ENCODE assay signal across 12 cellular contexts in genomic region chr6:127900935-127901334, GRCh38. TPM values are rescaled to one million over a fixed set of nuclear protein-coding genes. Genes with fewer than 3 reads are reported as not detected.
DNase-seq lines count a peak whose midpoint lies in the region; ATAC-seq and TF ChIP-seq lines count a peak whose summit lies in the region.
"Had no signal": no experiment of that assay in that cellular context is flagged by ENCODE, and none has a peak within 500 bp of the region (broad histone marks: within the 10 kb centered on the region; RNA-seq: fewer than 3 reads in every experiment).

Gene THEMIS (minus strand): TSS chr6:127901058. CDS start chr6:127900932, 126 bp downstream.

- WGBS in sigmoid colon, 2 donors: 62 to 88% methylated on average over 2 of the region's 2 CpGs
- 79 to 94% methylated on average over 2 of the region's 2 CpGs for WGBS in tibial nerve, 2 donors

- intact Hi-C loops in lower lobe of right lung (cut with DNase I) (no loop called here), A673 (cut with micrococcal nuclease; ENCODE audit: unreplicated experiment) (no loop called here), sigmoid colon (cut with DNase I) (no loop called here)

- no peaks in the 10 kb centered on the region for H3K27me3 Mint-ChIP-seq in CD4-positive, CD25-positive, alpha-beta regulatory T cell
- no peaks in the 10 kb centered on the region for H3K27me3 Mint-ChIP-seq in T-cell
- no peaks in the 10 kb centered on the region for H3K27me3 Mint-ChIP-seq in activated T-cell treated with anti-CD3 and anti-CD28 coated beads, Interleukin-2, amount 50 U/mL, for 4 hours (ENCODE audit: low read depth)

- no peaks in the 10 kb centered on the region for H3K36me3 ChIP-seq in CD4-positive, CD25-positive, alpha-beta regulatory T cell (ENCODE audit: control insufficient read depth, insufficient read depth, low read length)
- H3K36me3 ChIP-seq in lower lobe of right lung (no peaks in the 10 kb centered on the region), A673 (ENCODE audit: insufficient read depth, low read length, poor library complexity, severe bottlenecking) (no peaks in the 10 kb centered on the region), sigmoid colon (no peaks in the 10 kb centered on the region), tibial nerve (no peaks in the 10 kb centered on the region)
- H3K36me3 ChIP-seq: heart right ventricle had no signal

- CTCF ChIA-PET in T-cell (lab: Charles Lee) (interaction anchor here in 1 of 2 donors (1.0 to 1.7 kb wide), 7 partner anchors 16 to 76 kb away, joined by 3 to 6 read pairs (median 3); no protein-coding TSS in a partner anchor), A673 (lab: Charles Lee) (no interaction called here)

- peaks cover 11% of the 10 kb centered on the region for H3K4me1 ChIP-seq in CD4-positive, CD25-positive, alpha-beta regulatory T cell (ENCODE audit: control insufficient read depth, insufficient read depth, low read length, poor library complexity, severe bottlenecking)
- H3K4me1 ChIP-seq in lower lobe of right lung (no peaks in the 10 kb centered on the region), A673 (ENCODE audit: insufficient read depth, low read length, poor library complexity, severe bottlenecking) (no peaks in the 10 kb centered on the region), sigmoid colon (no peaks in the 10 kb centered on the region), tibial nerve (no peaks in the 10 kb centered on the region)

- BruUV-seq in A673 (replicated peaks; lab: Mats Ljungman, UMichigan): no TSS peak

- TF ChIP-seq POLR2A in sigmoid colon (IDR thresholded peaks at IDR 0.05): no peak
- TF ChIP-seq POLR2A in tibial nerve (IDR thresholded peaks at IDR 0.05): no peak

- DNase-seq in CD4-positive, CD25-positive, alpha-beta regulatory T cell: peak in 2 of 3 donors; percentile 32 to 62
- DNase-seq in T-cell (peak; percentile 11 to 65 (median 50)), lower lobe of right lung (no peak), superior temporal gyrus (ENCODE audit: extremely low spot score) (no peak), A673 (ENCODE audit: low spot score) (no peak), sigmoid colon (no peak), tibial nerve (ENCODE audit: low spot score in 2 of 2) (no peak)
- DNase-seq in activated T-cell treated with anti-CD3 and anti-CD28 coated beads, Interleukin-2, amount 50 U/mL, for 4 hours: peak; percentile 12
- DNase-seq: DMS79, heart right ventricle, NCI-H226 had no signal

- H3K4me3 ChIP-seq in CD4-positive, CD25-positive, alpha-beta regulatory T cell (ENCODE audit: low read depth, low read length): peak within 1 kb of the TSS; percentile 74
- H3K4me3 ChIP-seq in lower lobe of right lung (peak within 1 kb of the TSS; percentile 32), A673 (ENCODE audit: low read depth, low read length, poor library complexity, severe bottlenecking) (no peak within 1 kb of the TSS), sigmoid colon (no peak within 1 kb of the TSS), tibial nerve (peak within 1 kb of the TSS in 1 of 4 donors; percentile 6)

- H3K36me3 Mint-ChIP-seq in CD4-positive, CD25-positive, alpha-beta regulatory T cell: no peaks in the 10 kb centered on the region
- H3K36me3 Mint-ChIP-seq in T-cell: peaks cover 16% of the 10 kb centered on the region
- peaks cover 3% of the 10 kb centered on the region for H3K36me3 Mint-ChIP-seq in activated T-cell treated with anti-CD3 and anti-CD28 coated beads, Interleukin-2, amount 50 U/mL, for 4 hours (ENCODE audit: insufficient read depth)

- ATAC-seq in CD4-positive, CD25-positive, alpha-beta regulatory T cell (ENCODE audit: low read depth in 2 of 2): peak; percentile 65 to 66
- ATAC-seq in T-cell (replicated peaks in 1 of 4) (peak; percentile 82 to 93 (median 88)), lower lobe of right lung (peak; percentile 21 to 41)
- peak; percentile 42 for ATAC-seq in activated T-cell treated with anti-CD3 and anti-CD28 coated beads, Interleukin-2, amount 50 U/mL, for 4 hours
- ATAC-seq: heart right ventricle had no signal

- H3K4me3 Mint-ChIP-seq in CD4-positive, CD25-positive, alpha-beta regulatory T cell: peak within 1 kb of the TSS; percentile 64 to 94 (median 86)
- H3K4me3 Mint-ChIP-seq in T-cell: peak within 1 kb of the TSS; percentile 93 to 98 (median 96)
- H3K4me3 Mint-ChIP-seq in activated T-cell treated with anti-CD3 and anti-CD28 coated beads, Interleukin-2, amount 50 U/mL, for 4 hours: peak within 1 kb of the TSS; percentile 88

- no peaks in the 10 kb centered on the region for H3K9me3 ChIP-seq in CD4-positive, CD25-positive, alpha-beta regulatory T cell (ENCODE audit: control insufficient read depth in 2 of 2, low read length in 2 of 2)
- no peaks in the 10 kb centered on the region for H3K9me3 ChIP-seq in lower lobe of right lung
- no peaks in the 10 kb centered on the region for H3K9me3 ChIP-seq in A673 (ENCODE audit: low read depth, low read length, poor library complexity, severe bottlenecking)
- H3K9me3 ChIP-seq in sigmoid colon: no peaks in the 10 kb centered on the region
- peaks cover 0 to 12% (median 0%) of the 10 kb centered on the region in 4 donors for H3K9me3 ChIP-seq in tibial nerve

- H3K27ac ChIP-seq in CD4-positive, CD25-positive, alpha-beta regulatory T cell (ENCODE audit: insufficient read depth, low read length, poor library complexity, severe bottlenecking): peak within 1 kb of the TSS; percentile 3
- H3K27ac ChIP-seq in lower lobe of right lung: no peak within 1 kb of the TSS
- H3K27ac ChIP-seq in A673 (ENCODE audit: low read depth, low read length, poor library complexity, severe bottlenecking): no peak within 1 kb of the TSS
- no peak within 1 kb of the TSS for H3K27ac ChIP-seq in sigmoid colon
- H3K27ac ChIP-seq in tibial nerve: peak within 1 kb of the TSS in 1 of 4 donors; percentile 14
- H3K27ac ChIP-seq: HL-60 had no signal

- peaks cover 0 to 16% (median 5%) of the 10 kb centered on the region in 7 donors for H3K9me3 Mint-ChIP-seq in CD4-positive, CD25-positive, alpha-beta regulatory T cell
- H3K9me3 Mint-ChIP-seq in T-cell: peaks cover 5 to 10% (median 9%) of the 10 kb centered on the region in 3 donors
- H3K9me3 Mint-ChIP-seq in activated T-cell treated with anti-CD3 and anti-CD28 coated beads, Interleukin-2, amount 50 U/mL, for 4 hours: peaks cover 3% of the 10 kb centered on the region

- TF ChIP-seq CTCF in lower lobe of right lung (IDR thresholded peaks at IDR 0.05) (no peak), A673 (conservative IDR thresholded peaks at IDR 0.05; ENCODE audit: low read depth, low read length) (no peak), sigmoid colon (IDR thresholded peaks at IDR 0.05) (no peak), tibial nerve (IDR thresholded peaks at IDR 0.05) (no peak)

- H3K4me1 Mint-ChIP-seq in CD4-positive, CD25-positive, alpha-beta regulatory T cell: peaks cover 9 to 30% (median 19%) of the 10 kb centered on the region in 4 donors
- H3K4me1 Mint-ChIP-seq in T-cell: peaks cover 63 to 72% (median 65%) of the 10 kb centered on the region in 3 donors
- peaks cover 62% of the 10 kb centered on the region for H3K4me1 Mint-ChIP-seq in activated T-cell treated with anti-CD3 and anti-CD28 coated beads, Interleukin-2, amount 50 U/mL, for 4 hours (ENCODE audit: low read depth)

- peak within 1 kb of the TSS; percentile 78 to 95 (median 89) for H3K27ac Mint-ChIP-seq in CD4-positive, CD25-positive, alpha-beta regulatory T cell
- H3K27ac Mint-ChIP-seq in T-cell: peak within 1 kb of the TSS; percentile 95 to 98

- H3K27me3 ChIP-seq in CD4-positive, CD25-positive, alpha-beta regulatory T cell (ENCODE audit: control insufficient read depth, insufficient read depth, low read length): no peaks in the 10 kb centered on the region
- H3K27me3 ChIP-seq in lower lobe of right lung (ENCODE audit: low read depth) (no peaks in the 10 kb centered on the region), A673 (replicated peaks; ENCODE audit: insufficient read depth, low read depth, low read length, poor library complexity) (peaks cover 3% of the 10 kb centered on the region), sigmoid colon (no peaks in the 10 kb centered on the region), tibial nerve (no peaks in the 10 kb centered on the region)
- H3K27me3 ChIP-seq: heart right ventricle had no signal

- POLR2A ChIA-PET in T-cell (lab: Charles Lee) (interaction anchor here (0.6 to 1.9 kb wide), 8 partner anchors 8 to 45 kb away, joined by 4 to 9 read pairs (median 4); no protein-coding TSS in a partner anchor), A673 (lab: Charles Lee; ENCODE audit: low non-redundant PET) (no interaction called here)

- no peak for TF ChIP-seq EP300 in sigmoid colon (IDR thresholded peaks at IDR 0.05)
- TF ChIP-seq EP300 in tibial nerve (IDR thresholded peaks at IDR 0.05): no peak

RNA-seq across cellular contexts. Expression of gene THEMIS, which starts in this region (rescaled TPM):
- 22.8 TPM for total RNA-seq in CD4-positive, CD25-positive, alpha-beta regulatory T cell
- 10 to 100 TPM in 2 of 4 donors, 1 to 10 TPM in 2; 6.5 to 14.4 (median 10.5) TPM for polyA plus RNA-seq in CD4-positive, CD25-positive, alpha-beta regulatory T cell
- total RNA-seq in T-cell (10 to 100 TPM; 55.5 to 93.3 (median 69.4) TPM), lower lobe of right lung (1.8 TPM), A673 (2021) (not detected in 2 replicates), sigmoid colon (under 1 TPM in 3 of 4 donors, not detected in 1; 0.33 to 0.71 (median 0.41) TPM), tibial nerve (under 1 TPM; 0.22 to 0.98 (median 0.57) TPM)
- total RNA-seq in activated T-cell treated with anti-CD3 and anti-CD28 coated beads, Interleukin-2, amount 50 U/mL, for 4 hours: 1 to 10 TPM; 7.4 to 7.8 (median 7.8) TPM
- 1 to 10 TPM in 1 of 3 donors, under 1 TPM in 1, not detected in 1; 0.60 to 2.5 TPM for polyA plus RNA-seq in sigmoid colon

Comparison
In these comparisons a context has a peak if more than half of its experiments do, and no peak if none do; other contexts are left out.
1. ATAC-seq: peak in every context shown above with its lines; median percentile 88 in T-cell; 66 in CD4-positive, CD25-positive, alpha-beta regulatory T cell; 42 in activated T-cell treated with anti-CD3 and anti-CD28 coated beads, Interleukin-2, amount 50 U/mL, for 4 hours; 31 in lower lobe of right lung.
2. DNase-seq: peak in CD4-positive, CD25-positive, alpha-beta regulatory T cell (2 of 3), T-cell (34 of 34) and activated T-cell treated with anti-CD3 and anti-CD28 coated beads, Interleukin-2, amount 50 U/mL, for 4 hours (single experiment); none in lower lobe of right lung (single experiment), superior temporal gyrus (single experiment), A673 (single experiment), sigmoid colon (single experiment) and tibial nerve (0 of 2).
3. H3K4me3 ChIP-seq: peak in CD4-positive, CD25-positive, alpha-beta regulatory T cell (single experiment) and lower lobe of right lung (single experiment); none in A673 (single experiment) and sigmoid colon (0 of 4).
4. Peak in every context shown above with its lines, with median percentiles within 50 percentile points of each other: H3K4me3 Mint-ChIP-seq.